1 cellular context compared by ENCODE assay signal in the genomic region with DNA sequence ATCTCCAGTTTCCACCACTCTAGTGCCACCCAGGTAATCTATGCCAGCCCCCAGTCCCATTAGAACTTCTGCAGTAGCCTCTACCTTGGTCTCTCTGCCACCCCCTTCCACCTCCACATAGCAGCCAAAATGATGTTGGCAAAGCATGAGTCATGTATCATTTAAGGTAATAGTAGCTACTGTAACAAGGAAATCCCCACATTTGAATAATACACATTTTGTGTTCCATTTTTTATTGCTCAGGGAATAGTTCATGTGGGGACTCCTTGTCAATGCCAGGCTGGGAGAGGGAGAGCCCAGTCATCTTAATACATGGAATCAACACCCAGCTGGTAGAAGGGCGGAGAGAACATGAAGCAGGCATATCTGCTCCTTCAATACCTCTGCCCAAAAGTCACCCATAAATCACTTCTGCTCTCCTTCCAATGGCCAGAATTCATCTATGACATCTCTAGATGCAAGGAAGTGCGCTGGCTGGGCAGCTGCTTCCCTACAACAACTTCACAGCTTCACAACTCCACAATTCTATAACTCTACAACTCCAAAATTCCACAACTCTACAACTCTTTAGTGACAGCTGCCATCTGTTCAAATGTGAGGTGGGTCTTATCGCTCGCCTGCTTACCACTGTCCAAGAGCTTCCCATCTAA.
TF ChIP-seq lines count a peak whose summit lies in the region.

No MANE protein-coding gene starts in this region.

TF ChIP-seq in GM23338, 12 proteins besides CTCF, POLR2A, EP300 and RAD21 (continued from another document):
- TF ChIP-seq, protein P1, sequence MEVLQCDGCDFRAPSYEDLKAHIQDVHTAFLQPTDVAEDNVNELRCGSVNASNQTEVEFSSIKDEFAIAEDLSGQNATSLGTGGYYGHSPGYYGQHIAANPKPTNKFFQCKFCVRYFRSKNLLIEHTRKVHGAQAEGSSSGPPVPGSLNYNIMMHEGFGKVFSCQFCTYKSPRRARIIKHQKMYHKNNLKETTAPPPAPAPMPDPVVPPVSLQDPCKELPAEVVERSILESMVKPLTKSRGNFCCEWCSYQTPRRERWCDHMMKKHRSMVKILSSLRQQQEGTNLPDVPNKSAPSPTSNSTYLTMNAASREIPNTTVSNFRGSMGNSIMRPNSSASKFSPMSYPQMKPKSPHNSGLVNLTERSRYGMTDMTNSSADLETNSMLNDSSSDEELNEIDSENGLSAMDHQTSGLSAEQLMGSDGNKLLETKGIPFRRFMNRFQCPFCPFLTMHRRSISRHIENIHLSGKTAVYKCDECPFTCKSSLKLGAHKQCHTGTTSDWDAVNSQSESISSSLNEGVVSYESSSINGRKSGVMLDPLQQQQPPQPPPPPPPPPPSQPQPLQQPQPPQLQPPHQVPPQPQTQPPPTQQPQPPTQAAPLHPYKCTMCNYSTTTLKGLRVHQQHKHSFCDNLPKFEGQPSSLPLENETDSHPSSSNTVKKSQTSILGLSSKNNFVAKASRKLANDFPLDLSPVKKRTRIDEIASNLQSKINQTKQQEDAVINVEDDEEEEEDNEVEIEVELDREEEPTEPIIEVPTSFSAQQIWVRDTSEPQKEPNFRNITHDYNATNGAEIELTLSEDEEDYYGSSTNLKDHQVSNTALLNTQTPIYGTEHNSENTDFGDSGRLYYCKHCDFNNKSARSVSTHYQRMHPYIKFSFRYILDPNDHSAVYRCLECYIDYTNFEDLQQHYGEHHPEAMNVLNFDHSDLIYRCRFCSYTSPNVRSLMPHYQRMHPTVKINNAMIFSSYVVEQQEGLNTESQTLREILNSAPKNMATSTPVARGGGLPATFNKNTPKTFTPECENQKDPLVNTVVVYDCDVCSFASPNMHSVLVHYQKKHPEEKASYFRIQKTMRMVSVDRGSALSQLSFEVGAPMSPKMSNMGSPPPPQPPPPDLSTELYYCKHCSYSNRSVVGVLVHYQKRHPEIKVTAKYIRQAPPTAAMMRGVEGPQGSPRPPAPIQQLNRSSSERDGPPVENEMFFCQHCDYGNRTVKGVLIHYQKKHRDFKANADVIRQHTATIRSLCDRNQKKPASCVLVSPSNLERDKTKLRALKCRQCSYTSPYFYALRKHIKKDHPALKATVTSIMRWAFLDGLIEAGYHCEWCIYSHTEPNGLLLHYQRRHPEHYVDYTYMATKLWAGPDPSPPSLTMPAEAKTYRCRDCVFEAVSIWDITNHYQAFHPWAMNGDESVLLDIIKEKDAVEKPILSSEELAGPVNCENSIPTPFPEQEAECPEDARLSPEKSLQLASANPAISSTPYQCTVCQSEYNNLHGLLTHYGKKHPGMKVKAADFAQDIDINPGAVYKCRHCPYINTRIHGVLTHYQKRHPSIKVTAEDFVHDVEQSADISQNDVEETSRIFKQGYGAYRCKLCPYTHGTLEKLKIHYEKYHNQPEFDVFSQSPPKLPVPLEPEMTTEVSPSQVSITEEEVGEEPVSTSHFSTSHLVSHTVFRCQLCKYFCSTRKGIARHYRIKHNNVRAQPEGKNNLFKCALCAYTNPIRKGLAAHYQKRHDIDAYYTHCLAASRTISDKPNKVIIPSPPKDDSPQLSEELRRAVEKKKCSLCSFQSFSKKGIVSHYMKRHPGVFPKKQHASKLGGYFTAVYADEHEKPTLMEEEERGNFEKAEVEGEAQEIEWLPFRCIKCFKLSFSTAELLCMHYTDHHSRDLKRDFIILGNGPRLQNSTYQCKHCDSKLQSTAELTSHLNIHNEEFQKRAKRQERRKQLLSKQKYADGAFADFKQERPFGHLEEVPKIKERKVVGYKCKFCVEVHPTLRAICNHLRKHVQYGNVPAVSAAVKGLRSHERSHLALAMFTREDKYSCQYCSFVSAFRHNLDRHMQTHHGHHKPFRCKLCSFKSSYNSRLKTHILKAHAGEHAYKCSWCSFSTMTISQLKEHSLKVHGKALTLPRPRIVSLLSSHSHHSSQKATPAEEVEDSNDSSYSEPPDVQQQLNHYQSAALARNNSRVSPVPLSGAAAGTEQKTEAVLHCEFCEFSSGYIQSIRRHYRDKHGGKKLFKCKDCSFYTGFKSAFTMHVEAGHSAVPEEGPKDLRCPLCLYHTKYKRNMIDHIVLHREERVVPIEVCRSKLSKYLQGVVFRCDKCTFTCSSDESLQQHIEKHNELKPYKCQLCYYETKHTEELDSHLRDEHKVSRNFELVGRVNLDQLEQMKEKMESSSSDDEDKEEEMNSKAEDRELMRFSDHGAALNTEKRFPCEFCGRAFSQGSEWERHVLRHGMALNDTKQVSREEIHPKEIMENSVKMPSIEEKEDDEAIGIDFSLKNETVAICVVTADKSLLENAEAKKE (CRISPR knock-in tag; IDR thresholded peaks at IDR 0.05), result no peak
- TF ChIP-seq, protein P2, sequence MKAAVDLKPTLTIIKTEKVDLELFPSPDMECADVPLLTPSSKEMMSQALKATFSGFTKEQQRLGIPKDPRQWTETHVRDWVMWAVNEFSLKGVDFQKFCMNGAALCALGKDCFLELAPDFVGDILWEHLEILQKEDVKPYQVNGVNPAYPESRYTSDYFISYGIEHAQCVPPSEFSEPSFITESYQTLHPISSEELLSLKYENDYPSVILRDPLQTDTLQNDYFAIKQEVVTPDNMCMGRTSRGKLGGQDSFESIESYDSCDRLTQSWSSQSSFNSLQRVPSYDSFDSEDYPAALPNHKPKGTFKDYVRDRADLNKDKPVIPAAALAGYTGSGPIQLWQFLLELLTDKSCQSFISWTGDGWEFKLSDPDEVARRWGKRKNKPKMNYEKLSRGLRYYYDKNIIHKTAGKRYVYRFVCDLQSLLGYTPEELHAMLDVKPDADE (IDR thresholded peaks at IDR 0.05), result no peak
- TF ChIP-seq CREB1 (CRISPR knock-in tag; IDR thresholded peaks at IDR 0.05; ENCODE audit: low read depth) (no peak), NANOG (IDR thresholded peaks at IDR 0.05; ENCODE audit: borderline replicate concordance) (no peak)
- TF ChIP-seq, protein P3, sequence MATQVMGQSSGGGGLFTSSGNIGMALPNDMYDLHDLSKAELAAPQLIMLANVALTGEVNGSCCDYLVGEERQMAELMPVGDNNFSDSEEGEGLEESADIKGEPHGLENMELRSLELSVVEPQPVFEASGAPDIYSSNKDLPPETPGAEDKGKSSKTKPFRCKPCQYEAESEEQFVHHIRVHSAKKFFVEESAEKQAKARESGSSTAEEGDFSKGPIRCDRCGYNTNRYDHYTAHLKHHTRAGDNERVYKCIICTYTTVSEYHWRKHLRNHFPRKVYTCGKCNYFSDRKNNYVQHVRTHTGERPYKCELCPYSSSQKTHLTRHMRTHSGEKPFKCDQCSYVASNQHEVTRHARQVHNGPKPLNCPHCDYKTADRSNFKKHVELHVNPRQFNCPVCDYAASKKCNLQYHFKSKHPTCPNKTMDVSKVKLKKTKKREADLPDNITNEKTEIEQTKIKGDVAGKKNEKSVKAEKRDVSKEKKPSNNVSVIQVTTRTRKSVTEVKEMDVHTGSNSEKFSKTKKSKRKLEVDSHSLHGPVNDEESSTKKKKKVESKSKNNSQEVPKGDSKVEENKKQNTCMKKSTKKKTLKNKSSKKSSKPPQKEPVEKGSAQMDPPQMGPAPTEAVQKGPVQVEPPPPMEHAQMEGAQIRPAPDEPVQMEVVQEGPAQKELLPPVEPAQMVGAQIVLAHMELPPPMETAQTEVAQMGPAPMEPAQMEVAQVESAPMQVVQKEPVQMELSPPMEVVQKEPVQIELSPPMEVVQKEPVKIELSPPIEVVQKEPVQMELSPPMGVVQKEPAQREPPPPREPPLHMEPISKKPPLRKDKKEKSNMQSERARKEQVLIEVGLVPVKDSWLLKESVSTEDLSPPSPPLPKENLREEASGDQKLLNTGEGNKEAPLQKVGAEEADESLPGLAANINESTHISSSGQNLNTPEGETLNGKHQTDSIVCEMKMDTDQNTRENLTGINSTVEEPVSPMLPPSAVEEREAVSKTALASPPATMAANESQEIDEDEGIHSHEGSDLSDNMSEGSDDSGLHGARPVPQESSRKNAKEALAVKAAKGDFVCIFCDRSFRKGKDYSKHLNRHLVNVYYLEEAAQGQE (IDR thresholded peaks at IDR 0.05; ENCODE audit: unreplicated experiment), result no peak
